8 cellular contexts compared by ENCODE assay signal in genomic region chr3:123328851-123329635, GRCh38.
DNase-seq lines count a peak whose midpoint lies in the region; ATAC-seq and TF ChIP-seq lines count a peak whose summit lies in the region.

No MANE protein-coding gene starts in this region.

- H3K27me3 ChIP-seq in esophagus squamous epithelium: no peaks in the 10 kb centered on the region

- H3K36me3 ChIP-seq in OCI-LY7 (ENCODE audit: insufficient read depth, low read length) (no peaks in the 10 kb centered on the region), esophagus squamous epithelium (no peaks in the 10 kb centered on the region)

- intact Hi-C loops in OCI-LY7 (cut with micrococcal nuclease; ENCODE audit: unreplicated experiment) (loop anchor here (1.0 to 2.0 kb wide), 2 partner anchors 160 to 230 kb away; no protein-coding TSS in a partner anchor), esophagus squamous epithelium (cut with DNase I) (loop anchor here (2.0 to 10.0 kb wide), 2 partner anchors 160 to 226 kb away; no protein-coding TSS in a partner anchor), natural killer cell (cut with micrococcal nuclease) (loop anchor here (1.0 to 5.0 kb wide), 2 partner anchors 158 to 230 kb away; no protein-coding TSS in a partner anchor)

- no peaks in the 10 kb centered on the region for H3K36me3 Mint-ChIP-seq in natural killer cell
- H3K36me3 Mint-ChIP-seq in stimulated activated memory B cell treated with anti-CD40 and anti-IgM and Interleukin-4, amounts not matched to agents 10 μg/mL and 1 μg/mL and 100 μg/mL, for 72 hours: no peaks in the 10 kb centered on the region

- H3K9me3 ChIP-seq in OCI-LY7 (ENCODE audit: low read length): no peaks in the 10 kb centered on the region
- H3K9me3 ChIP-seq in esophagus squamous epithelium: no peaks in the 10 kb centered on the region

- H3K27ac ChIP-seq in OCI-LY7 (ENCODE audit: low read depth, low read length, poor library complexity, severe bottlenecking) (no peak overlapping the region), esophagus squamous epithelium (peak overlapping the region in 3 of 4 donors; percentile 73 to 88 (median 76))

- H3K27me3 Mint-ChIP-seq in natural killer cell (ENCODE audit: low read depth in 2 of 2): peaks cover 0 to 3% of the 10 kb centered on the region in 2 donors
- H3K27me3 Mint-ChIP-seq in stimulated activated memory B cell treated with anti-CD40 and anti-IgM and Interleukin-4, amounts not matched to agents 10 μg/mL and 1 μg/mL and 100 μg/mL, for 72 hours: peaks cover 23% of the 10 kb centered on the region

- CTCF ChIA-PET in OCI-LY7 (lab: Charles Lee; ENCODE audit: unreplicated experiment): no interaction called here

- no peak overlapping the region for H3K4me2 ChIP-seq in OCI-LY7 (ENCODE audit: low read length)

- H3K9me3 Mint-ChIP-seq in natural killer cell: no peaks in the 10 kb centered on the region
- no peaks in the 10 kb centered on the region for H3K9me3 Mint-ChIP-seq in stimulated activated memory B cell treated with anti-CD40 and anti-IgM and Interleukin-4, amounts not matched to agents 10 μg/mL and 1 μg/mL and 100 μg/mL, for 72 hours

- DNase-seq in HuH-7 (ENCODE audit: low spot score) (peak; percentile 90), OCI-LY7 (ENCODE audit: low spot score) (peak; percentile 64), activated T-cell treated with anti-CD3 and anti-CD28 coated beads for 48 hours (ENCODE audit: low read depth) (peak; percentile 68), esophagus squamous epithelium (lab: John Stamatoyannopoulos, UW) (no peak), natural killer cell (peak; percentile 72)

- WGBS in esophagus squamous epithelium, 2 donors: 9 to 15% methylated on average over 11 to 13 of the region's 13 CpGs

- TF ChIP-seq CTCF in GM12874 (IDR thresholded peaks at IDR 0.05; ENCODE audit: insufficient read depth, low read depth, low read length) (peak; percentile 91), OCI-LY7 (conservative IDR thresholded peaks at IDR 0.05; ENCODE audit: low read length) (peak; percentile 94), esophagus squamous epithelium (IDR thresholded peaks at IDR 0.05) (peak; percentile 89 to 95 (median 92)), natural killer cell (IDR thresholded peaks at IDR 0.05) (peak; percentile 88)

- ATAC-seq in natural killer cell (peak; percentile 71 to 91 (median 88)), GM19455 (IDR thresholded peaks at IDR 0.05; ENCODE audit: unreplicated experiment) (no peak)
- ATAC-seq in stimulated activated memory B cell treated with anti-CD40 and anti-IgM and Interleukin-4, amounts not matched to agents 10 μg/mL and 1 μg/mL and 100 μg/mL, for 72 hours: peak; percentile 55

- H3K4me3 Mint-ChIP-seq in natural killer cell: no peak overlapping the region
- H3K4me3 Mint-ChIP-seq in stimulated activated memory B cell treated with anti-CD40 and anti-IgM and Interleukin-4, amounts not matched to agents 10 μg/mL and 1 μg/mL and 100 μg/mL, for 72 hours: no peak overlapping the region

- no peak for TF ChIP-seq POLR2A in esophagus squamous epithelium (IDR thresholded peaks at IDR 0.05)

- POLR2A ChIA-PET in OCI-LY7 (lab: Charles Lee): no interaction called here

- no peaks in the 10 kb centered on the region for H3K79me2 ChIP-seq in OCI-LY7 (ENCODE audit: insufficient read depth, low read depth, low read length)

- H3K4me3 ChIP-seq in OCI-LY7 (ENCODE audit: low read depth, low read length, poor library complexity, severe bottlenecking): no peak overlapping the region
- H3K4me3 ChIP-seq in esophagus squamous epithelium: no peak overlapping the region

- BruUV-seq in OCI-LY7 (replicated peaks; lab: Mats Ljungman, UMichigan): no TSS peak

- H3K4me1 Mint-ChIP-seq in natural killer cell: no peaks in the 10 kb centered on the region
- H3K4me1 Mint-ChIP-seq in stimulated activated memory B cell treated with anti-CD40 and anti-IgM and Interleukin-4, amounts not matched to agents 10 μg/mL and 1 μg/mL and 100 μg/mL, for 72 hours: peaks cover 13% of the 10 kb centered on the region

- H3K9me2 ChIP-seq in OCI-LY7 (ENCODE audit: insufficient read depth, low read length): no peaks in the 10 kb centered on the region

- no peak overlapping the region for H2AFZ ChIP-seq in OCI-LY7 (ENCODE audit: low read length)

- H3K4me1 ChIP-seq in OCI-LY7 (ENCODE audit: insufficient read depth, low read length, poor library complexity, severe bottlenecking) (no peaks in the 10 kb centered on the region), esophagus squamous epithelium (peaks cover 0 to 35% (median 10%) of the 10 kb centered on the region in 3 donors)

- no peak overlapping the region for H3K27ac Mint-ChIP-seq in natural killer cell
- H3K27ac Mint-ChIP-seq in stimulated activated memory B cell treated with anti-CD40 and anti-IgM and Interleukin-4, amounts not matched to agents 10 μg/mL and 1 μg/mL and 100 μg/mL, for 72 hours: no peak overlapping the region

- no peaks in the 10 kb centered on the region for H4K20me1 ChIP-seq in OCI-LY7 (ENCODE audit: insufficient read depth, low read length)
